Comparison of ENCODE assay signal across 14 cellular contexts in genomic region chr3:212432-212831, GRCh38. TPM values are rescaled to one million over a fixed set of nuclear protein-coding genes. Genes with fewer than 3 reads are reported as not detected.
DNase-seq lines count a peak whose midpoint lies in the region; ATAC-seq and TF ChIP-seq lines count a peak whose summit lies in the region.
"Had no signal": no experiment of that assay in that cellular context is flagged by ENCODE, and none has a peak within 500 bp of the region (broad histone marks: within the 10 kb centered on the region; RNA-seq: fewer than 3 reads in every experiment).

No MANE protein-coding gene starts in this region.

- peak overlapping the region; percentile 71 for H3K4me2 ChIP-seq in OCI-LY3 (ENCODE audit: low read length)
- no peak overlapping the region for H3K4me2 ChIP-seq in OCI-LY7 (ENCODE audit: low read length)

- POLR2A ChIA-PET in OCI-LY7 (lab: Charles Lee), result no interaction called here

- BruUV-seq in OCI-LY7 (replicated peaks; lab: Mats Ljungman, UMichigan), result no TSS peak

- no peaks in the 10 kb centered on the region for H3K79me2 ChIP-seq in OCI-LY3 (ENCODE audit: low read length)
- H3K79me2 ChIP-seq in OCI-LY7 (ENCODE audit: insufficient read depth, low read depth, low read length), result no peaks in the 10 kb centered on the region

- CTCF ChIA-PET in OCI-LY7 (lab: Charles Lee; ENCODE audit: unreplicated experiment), result no interaction called here

- H3K27ac ChIP-seq in OCI-LY3 (ENCODE audit: low read length) (peak overlapping the region; percentile 16), brain microvascular endothelial cell (no peak overlapping the region), OCI-LY7 (ENCODE audit: low read depth, low read length, poor library complexity, severe bottlenecking) (no peak overlapping the region)
- H3K27ac ChIP-seq: BLaER1 treated with 17β-estradiol and CSF1 and Interleukin-3, amounts not matched to agents 10 nM and 100 nM; neutrophil had no signal

- intact Hi-C loops in OCI-LY7 (cut with micrococcal nuclease; ENCODE audit: unreplicated experiment), result no loop called here

- TF ChIP-seq CTCF in OCI-LY3 (IDR thresholded peaks at IDR 0.05; ENCODE audit: low read depth, low read length), result no peak
- no peak for TF ChIP-seq CTCF in brain microvascular endothelial cell (IDR thresholded peaks at IDR 0.05; ENCODE audit: low read depth, low read length, missing control alignments)
- TF ChIP-seq CTCF in OCI-LY7 (conservative IDR thresholded peaks at IDR 0.05; ENCODE audit: low read length), result no peak

- ATAC-seq in GM18511 (IDR thresholded peaks at IDR 0.05; ENCODE audit: unreplicated experiment) (peak; percentile 91), GM21447 (IDR thresholded peaks at IDR 0.05; ENCODE audit: unreplicated experiment) (peak; percentile 97), HG03060 (IDR thresholded peaks at IDR 0.05; ENCODE audit: low read depth, unreplicated experiment) (peak; percentile 65)
- ATAC-seq: Panc1 had no signal

- no peaks in the 10 kb centered on the region for H3K36me3 ChIP-seq in OCI-LY3 (replicated peaks; ENCODE audit: low read depth, low read length)
- H3K36me3 ChIP-seq in brain microvascular endothelial cell (replicated peaks), result no peaks in the 10 kb centered on the region
- H3K36me3 ChIP-seq in OCI-LY7 (ENCODE audit: insufficient read depth, low read length), result no peaks in the 10 kb centered on the region
- H3K36me3 ChIP-seq: BLaER1 treated with 17β-estradiol and CSF1 and Interleukin-3, amounts not matched to agents 10 nM and 100 nM; neutrophil had no signal

- H3K4me3 ChIP-seq in OCI-LY3 (ENCODE audit: low read length), result peak overlapping the region; percentile 9
- no peak overlapping the region for H3K4me3 ChIP-seq in brain microvascular endothelial cell (ENCODE audit: low read depth, low read length)
- no peak overlapping the region for H3K4me3 ChIP-seq in OCI-LY7 (ENCODE audit: low read depth, low read length, poor library complexity, severe bottlenecking)
- H3K4me3 ChIP-seq: BLaER1 treated with 17β-estradiol and CSF1 and Interleukin-3, amounts not matched to agents 10 nM and 100 nM had no signal

- H3K4me1 ChIP-seq in OCI-LY3 (ENCODE audit: low read length), result peaks cover 25% of the 10 kb centered on the region
- H3K4me1 ChIP-seq in OCI-LY7 (ENCODE audit: insufficient read depth, low read length, poor library complexity, severe bottlenecking), result no peaks in the 10 kb centered on the region

- no peak for DNase-seq in GM03348 (ENCODE audit: low spot score)
- no peak for DNase-seq in brain microvascular endothelial cell
- no peak for DNase-seq in NCI-H82 treated with DMSO at 0.1 percent for 48 hours (lab: John Stamatoyannopoulos, UW; ENCODE audit: unreplicated experiment)
- no peak for DNase-seq in OCI-LY7 (ENCODE audit: low spot score)
- DNase-seq: activated T-cell treated with anti-CD3 and anti-CD28 coated beads, Interleukin-2, amount 50 U/mL, for 48 hours; islet precursor cell; NCI-H146 had no signal

- peak overlapping the region; percentile 11; the same call in 1 of the 2 replicates for H2AFZ ChIP-seq in OCI-LY3 (ENCODE audit: low read depth, low read length)
- no peak overlapping the region for H2AFZ ChIP-seq in OCI-LY7 (ENCODE audit: low read length)

- H3K9me2 ChIP-seq in OCI-LY7 (ENCODE audit: insufficient read depth, low read length), result no peaks in the 10 kb centered on the region

- in situ Hi-C loops in brain microvascular endothelial cell (cut with HindIII; ENCODE audit: low pct_ligation_motif_present, low sequenced_read_pairs), result no loop called here

- H3K9me3 ChIP-seq in OCI-LY3 (ENCODE audit: insufficient read depth, low read length) (no peaks in the 10 kb centered on the region), OCI-LY7 (ENCODE audit: low read length) (no peaks in the 10 kb centered on the region)
- H3K9me3 ChIP-seq: BLaER1 treated with 17β-estradiol and CSF1 and Interleukin-3, amounts not matched to agents 10 nM and 100 nM; neutrophil had no signal

- H4K20me1 ChIP-seq in OCI-LY3 (ENCODE audit: insufficient read depth, low read length), result no peaks in the 10 kb centered on the region
- no peaks in the 10 kb centered on the region for H4K20me1 ChIP-seq in OCI-LY7 (ENCODE audit: insufficient read depth, low read length)
- H4K20me1 ChIP-seq: BLaER1 treated with 17β-estradiol and CSF1 and Interleukin-3, amounts not matched to agents 10 nM and 100 nM had no signal

- H3K27me3 ChIP-seq in OCI-LY3 (ENCODE audit: low read depth, low read length), result no peaks in the 10 kb centered on the region
- no peaks in the 10 kb centered on the region for H3K27me3 ChIP-seq in brain microvascular endothelial cell (replicated peaks)
- H3K27me3 ChIP-seq: BLaER1 treated with 17β-estradiol and CSF1 and Interleukin-3, amounts not matched to agents 10 nM and 100 nM; neutrophil had no signal

- H3K9ac ChIP-seq in OCI-LY3 (ENCODE audit: low read length), result peak overlapping the region; percentile 8; the same call in 1 of the 2 replicates
- H3K9ac ChIP-seq: BLaER1 treated with 17β-estradiol and CSF1 and Interleukin-3, amounts not matched to agents 10 nM and 100 nM had no signal

RNA-seq across cellular contexts. Expression of gene CHL1, which starts 15.9 kb away (rescaled TPM):
- 0.05 TPM in 1 of 2 replicates, not detected in the other for total RNA-seq in OCI-LY7 (2014; rRNA removed; shearing (Covaris generic))
- total RNA-seq in OCI-LY7 (2022), result 0.51 and 1.0 TPM in 2 replicates
